Comparison of ENCODE assay signal across 21 cellular contexts in the genomic region with DNA sequence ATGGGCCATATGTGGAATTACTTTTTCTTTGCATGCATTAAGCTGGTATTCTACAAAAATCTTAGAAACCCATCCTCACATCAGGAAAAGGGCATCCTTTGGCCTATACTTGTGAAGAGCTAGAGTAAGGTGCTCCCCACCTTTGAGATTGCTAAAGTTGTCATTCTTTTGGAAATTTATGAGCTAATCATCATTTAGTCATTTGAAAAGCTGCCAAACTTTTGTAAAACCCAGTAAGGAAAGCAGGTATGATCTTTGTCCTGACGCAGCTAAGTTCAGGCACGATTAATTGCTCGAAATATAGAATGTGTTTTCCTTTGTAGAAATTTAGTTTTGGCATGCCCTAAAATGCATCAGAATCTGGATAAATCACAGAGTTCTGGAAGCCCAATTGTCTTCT. TPM values are rescaled to one million over a fixed set of nuclear protein-coding genes. Genes with fewer than 3 reads are reported as not detected.
A peak's percentile ranks its signal among the peaks of the same experiment; 100 is the strongest.
DNase-seq lines count a peak whose midpoint lies in the region; ATAC-seq and TF ChIP-seq lines count a peak whose summit lies in the region.
"Had no signal": no experiment of that assay in that cellular context is flagged by ENCODE, and none has a peak within 500 bp of the region (broad histone marks: within the 10 kb centered on the region; RNA-seq: fewer than 3 reads in every experiment).

No MANE protein-coding gene starts in this region.

- H3K9me3 Mint-ChIP-seq in activated CD8-positive, alpha-beta memory T cell treated with anti-CD3 and anti-CD28 coated beads, Interleukin-2, amount 10 ng/mL, durations not matched to agents 7 days and 5 days (ENCODE audit: low read depth) = no peaks in the 10 kb centered on the region
- no peaks in the 10 kb centered on the region for H3K9me3 Mint-ChIP-seq in CD4-positive, alpha-beta T cell
- H3K9me3 Mint-ChIP-seq in activated CD4-positive, alpha-beta memory T cell treated with anti-CD3 and anti-CD28 coated beads, Interleukin-2, amount 10 ng/mL, durations not matched to agents 7 days and 5 days = peaks cover 1% of the 10 kb centered on the region
- no peaks in the 10 kb centered on the region for H3K9me3 Mint-ChIP-seq in endodermal cell
- H3K9me3 Mint-ChIP-seq: activated T-cell treated with anti-CD3 and anti-CD28 coated beads, Interleukin-2, amount 50 U/mL, for 24 hours; T-cell had no signal

- H3K36me3 ChIP-seq in endodermal cell (ENCODE audit: control insufficient read depth, insufficient read depth, low read length) = no peaks in the 10 kb centered on the region
- H3K36me3 ChIP-seq: BLaER1, cardiac muscle cell, uterus had no signal

- ATAC-seq in activated CD8-positive, alpha-beta memory T cell treated with anti-CD3 and anti-CD28 coated beads, Interleukin-2, amount 10 ng/mL, durations not matched to agents 7 days and 5 days = no peak
- no peak for ATAC-seq in CD4-positive, alpha-beta T cell (ENCODE audit: poor library complexity)
- ATAC-seq: mucosa of descending colon, T-cell had no signal

- H3K36me3 Mint-ChIP-seq in activated CD8-positive, alpha-beta memory T cell treated with anti-CD3 and anti-CD28 coated beads, Interleukin-2, amount 10 ng/mL, durations not matched to agents 7 days and 5 days = peaks cover 15% of the 10 kb centered on the region
- peaks cover 51% of the 10 kb centered on the region for H3K36me3 Mint-ChIP-seq in CD4-positive, alpha-beta T cell (ENCODE audit: low read depth)
- H3K36me3 Mint-ChIP-seq in activated CD4-positive, alpha-beta memory T cell treated with anti-CD3 and anti-CD28 coated beads, Interleukin-2, amount 10 ng/mL, durations not matched to agents 7 days and 5 days (ENCODE audit: low read depth) = peaks cover 29% of the 10 kb centered on the region
- H3K36me3 Mint-ChIP-seq in endodermal cell (ENCODE audit: low read depth) = no peaks in the 10 kb centered on the region

- WGBS in endodermal cell (ENCODE audit: insufficient coverage in 1 of 2, insufficient read length in 1 of 2), 2 experiments = 94 to 100% methylated on average over 2 to 3 of the region's 3 CpGs

- no peaks in the 10 kb centered on the region for H3K9me3 ChIP-seq in CD4-positive, alpha-beta T cell (ENCODE audit: control insufficient read depth, low read length)
- no peaks in the 10 kb centered on the region for H3K9me3 ChIP-seq in endodermal cell (ENCODE audit: control insufficient read depth, low read length)
- H3K9me3 ChIP-seq: BLaER1, mucosa of descending colon, testis, uterus had no signal

- H3K4me3 Mint-ChIP-seq in activated CD8-positive, alpha-beta memory T cell treated with anti-CD3 and anti-CD28 coated beads, Interleukin-2, amount 10 ng/mL, durations not matched to agents 7 days and 5 days = peak overlapping the region; percentile 28
- H3K4me3 Mint-ChIP-seq in CD4-positive, alpha-beta T cell = peak overlapping the region; percentile 40
- H3K4me3 Mint-ChIP-seq in activated CD4-positive, alpha-beta memory T cell treated with anti-CD3 and anti-CD28 coated beads, Interleukin-2, amount 10 ng/mL, durations not matched to agents 7 days and 5 days = peak overlapping the region; percentile 43
- no peak overlapping the region for H3K4me3 Mint-ChIP-seq in endodermal cell
- H3K4me3 Mint-ChIP-seq: activated T-cell treated with anti-CD3 and anti-CD28 coated beads, Interleukin-2, amount 50 U/mL, for 24 hours had no signal

- peak overlapping the region; percentile 72 for H3K27ac Mint-ChIP-seq in activated CD8-positive, alpha-beta memory T cell treated with anti-CD3 and anti-CD28 coated beads, Interleukin-2, amount 10 ng/mL, durations not matched to agents 7 days and 5 days
- H3K27ac Mint-ChIP-seq in CD4-positive, alpha-beta T cell = peak overlapping the region; percentile 45
- no peak overlapping the region for H3K27ac Mint-ChIP-seq in activated CD4-positive, alpha-beta memory T cell treated with anti-CD3 and anti-CD28 coated beads, Interleukin-2, amount 10 ng/mL, durations not matched to agents 7 days and 5 days
- H3K27ac Mint-ChIP-seq in endodermal cell = no peak overlapping the region
- H3K27ac Mint-ChIP-seq: activated T-cell treated with anti-CD3 and anti-CD28 coated beads, Interleukin-2, amount 50 U/mL, for 24 hours; progenitor cell of endocrine pancreas had no signal

- peak overlapping the region; percentile 95 for H3K4me3 ChIP-seq in endodermal cell (ENCODE audit: low read length)
- H3K4me3 ChIP-seq: BLaER1, cardiac muscle cell, mucosa of descending colon, testis, uterus had no signal

- peaks cover 22% of the 10 kb centered on the region for H3K4me1 Mint-ChIP-seq in activated CD8-positive, alpha-beta memory T cell treated with anti-CD3 and anti-CD28 coated beads, Interleukin-2, amount 10 ng/mL, durations not matched to agents 7 days and 5 days
- H3K4me1 Mint-ChIP-seq in CD4-positive, alpha-beta T cell (ENCODE audit: low read depth) = peaks cover 41% of the 10 kb centered on the region
- peaks cover 33% of the 10 kb centered on the region for H3K4me1 Mint-ChIP-seq in activated CD4-positive, alpha-beta memory T cell treated with anti-CD3 and anti-CD28 coated beads, Interleukin-2, amount 10 ng/mL, durations not matched to agents 7 days and 5 days
- no peaks in the 10 kb centered on the region for H3K4me1 Mint-ChIP-seq in endodermal cell

- H3K4me1 ChIP-seq in endodermal cell (ENCODE audit: control insufficient read depth, insufficient read depth, low read length) = no peaks in the 10 kb centered on the region
- H3K4me1 ChIP-seq: BLaER1, testis, uterus had no signal

- CTCF ChIA-PET in activated CD8-positive, alpha-beta memory T cell treated with anti-CD3 and anti-CD28 coated beads, Interleukin-2, amount 10 ng/mL, durations not matched to agents 7 days and 5 days (lab: Charles Lee) = no interaction called here
- CTCF ChIA-PET in CD4-positive, alpha-beta T cell (lab: Charles Lee) = no interaction called here
- CTCF ChIA-PET in activated CD4-positive, alpha-beta memory T cell treated with anti-CD3 and anti-CD28 coated beads, Interleukin-2, amount 10 ng/mL, durations not matched to agents 7 days and 5 days (lab: Charles Lee) = no interaction called here
- CTCF ChIA-PET in RWPE1 (lab: Yijun Ruan, JAX) = no interaction called here

- DNase-seq in activated CD8-positive, alpha-beta memory T cell treated with anti-CD3 and anti-CD28 coated beads, Interleukin-2, amount 10 ng/mL, durations not matched to agents 7 days and 5 days = no peak
- no peak for DNase-seq in activated CD8-positive, alpha-beta memory T cell treated with anti-CD3 and anti-CD28 coated beads, Interleukin-2, amount 50 U/mL, for 48 hours
- DNase-seq in CD4-positive, alpha-beta T cell = no peak
- no peak for DNase-seq in activated CD4-positive, alpha-beta memory T cell treated with anti-CD3 and anti-CD28 coated beads, Interleukin-2, amount 10 ng/mL, durations not matched to agents 7 days and 5 days
- DNase-seq in endodermal cell (no peak), RWPE1 (ENCODE audit: low spot score) (no peak), NCI-H1105 treated with DMSO at 0.1 percent for 48 hours (lab: John Stamatoyannopoulos, UW) (no peak), SHP77 (lab: John Stamatoyannopoulos, UW) (no peak)
- DNase-seq: activated T-cell treated with anti-CD3 and anti-CD28 coated beads, Interleukin-2, amount 50 U/mL, for 24 hours; dermis blood vessel endothelial cell; mucosa of descending colon; NCI-H2171 treated with DMSO at 0.1 percent for 48 hours; NCI-H526 treated with DMSO at 0.1 percent for 48 hours; SIG-M5; T-cell; testis; uterus had no signal

- H3K27me3 ChIP-seq in CD4-positive, alpha-beta T cell (ENCODE audit: control insufficient read depth, insufficient read depth, low read length) = no peaks in the 10 kb centered on the region
- no peaks in the 10 kb centered on the region for H3K27me3 ChIP-seq in endodermal cell (ENCODE audit: control insufficient read depth, insufficient read depth, low read length, poor library complexity, severe bottlenecking)
- H3K27me3 ChIP-seq: BLaER1, cardiac muscle cell, testis, uterus had no signal

- H3K27ac ChIP-seq in CD4-positive, alpha-beta T cell (ENCODE audit: low read depth, low read length) = no peak overlapping the region
- H3K27ac ChIP-seq in endodermal cell (ENCODE audit: low read depth, low read length) (no peak overlapping the region), RWPE1 (no peak overlapping the region)
- H3K27ac ChIP-seq: BLaER1, cardiac muscle cell, testis, uterus had no signal

- no peaks in the 10 kb centered on the region for H3K27me3 Mint-ChIP-seq in activated CD8-positive, alpha-beta memory T cell treated with anti-CD3 and anti-CD28 coated beads, Interleukin-2, amount 10 ng/mL, durations not matched to agents 7 days and 5 days
- H3K27me3 Mint-ChIP-seq in CD4-positive, alpha-beta T cell = no peaks in the 10 kb centered on the region
- H3K27me3 Mint-ChIP-seq in activated CD4-positive, alpha-beta memory T cell treated with anti-CD3 and anti-CD28 coated beads, Interleukin-2, amount 10 ng/mL, durations not matched to agents 7 days and 5 days = no peaks in the 10 kb centered on the region
- no peaks in the 10 kb centered on the region for H3K27me3 Mint-ChIP-seq in endodermal cell (ENCODE audit: insufficient read depth)
- H3K27me3 Mint-ChIP-seq: activated T-cell treated with anti-CD3 and anti-CD28 coated beads, Interleukin-2, amount 50 U/mL, for 24 hours; progenitor cell of endocrine pancreas; T-cell had no signal

- POLR2A ChIA-PET in CD4-positive, alpha-beta T cell (lab: Charles Lee) = no interaction called here
- POLR2A ChIA-PET in activated CD4-positive, alpha-beta memory T cell treated with anti-CD3 and anti-CD28 coated beads, Interleukin-2, amount 10 ng/mL, durations not matched to agents 7 days and 5 days (lab: Charles Lee) = no interaction called here
- POLR2A ChIA-PET in RWPE1 (lab: Yijun Ruan, JAX; ENCODE audit: low non-redundant PET) = no interaction called here

- TF ChIP-seq CTCF in CD4-positive, alpha-beta T cell (IDR thresholded peaks at IDR 0.05) = no peak
- TF ChIP-seq CTCF in endodermal cell (conservative IDR thresholded peaks at IDR 0.05) (no peak), RWPE1 (conservative IDR thresholded peaks at IDR 0.05; ENCODE audit: low read depth) (no peak)

- no peak overlapping the region for H3K9ac ChIP-seq in endodermal cell (ENCODE audit: extremely low read depth, low read length, poor library complexity, severe bottlenecking)
- H3K9ac ChIP-seq: BLaER1 had no signal

- intact Hi-C loops in CD4-positive, alpha-beta T cell (cut with DNase I, micrococcal nuclease) = loop anchor here (5.0 to 10.0 kb wide), 4 partner anchors 684 to 1003 kb away; partner anchors contain the start of gene KDM5D (in 2 of the 2)

RNA-seq across cellular contexts. Expression of gene EIF1AY, which starts 2.6 kb away (rescaled TPM):
- 10 to 100 TPM; 69.0 to 96.4 TPM for total RNA-seq in activated CD8-positive, alpha-beta memory T cell treated with anti-CD3 and anti-CD28 coated beads, Interleukin-2, amount 10 ng/mL, durations not matched to agents 7 days and 5 days
- total RNA-seq in CD4-positive, alpha-beta T cell = 10 to 100 TPM; 18.7 to 19.1 TPM
- 10 to 100 TPM; 89.3 to 96.2 TPM for total RNA-seq in activated CD4-positive, alpha-beta memory T cell treated with anti-CD3 and anti-CD28 coated beads, Interleukin-2, amount 10 ng/mL, durations not matched to agents 7 days and 5 days
- total RNA-seq in endodermal cell = 10 to 100 TPM in 1 of 2 donors, not detected in 1; 46.3 TPM
- polyA plus RNA-seq in endodermal cell (2013, experiment 1 of 2) = 33.6 TPM
- 36.1 TPM for polyA plus RNA-seq in endodermal cell (2013, experiment 2 of 2)
- total RNA-seq: A673, cardiac muscle cell, dermis blood vessel endothelial cell, progenitor cell of endocrine pancreas, uterus had no signal
- polyA plus RNA-seq: cardiac muscle cell had no signal

Comparison
In these comparisons a context has a peak if more than half of its experiments do, and no peak if none do; other contexts are left out.
1. H3K27ac Mint-ChIP-seq: peak in activated CD8-positive, alpha-beta memory T cell treated with anti-CD3 and anti-CD28 coated beads, Interleukin-2, amount 10 ng/mL, durations not matched to agents 7 days and 5 days (single experiment) and CD4-positive, alpha-beta T cell (single experiment); none in activated CD4-positive, alpha-beta memory T cell treated with anti-CD3 and anti-CD28 coated beads, Interleukin-2, amount 10 ng/mL, durations not matched to agents 7 days and 5 days (single experiment) and endodermal cell (single experiment).